In the genomic region with DNA sequence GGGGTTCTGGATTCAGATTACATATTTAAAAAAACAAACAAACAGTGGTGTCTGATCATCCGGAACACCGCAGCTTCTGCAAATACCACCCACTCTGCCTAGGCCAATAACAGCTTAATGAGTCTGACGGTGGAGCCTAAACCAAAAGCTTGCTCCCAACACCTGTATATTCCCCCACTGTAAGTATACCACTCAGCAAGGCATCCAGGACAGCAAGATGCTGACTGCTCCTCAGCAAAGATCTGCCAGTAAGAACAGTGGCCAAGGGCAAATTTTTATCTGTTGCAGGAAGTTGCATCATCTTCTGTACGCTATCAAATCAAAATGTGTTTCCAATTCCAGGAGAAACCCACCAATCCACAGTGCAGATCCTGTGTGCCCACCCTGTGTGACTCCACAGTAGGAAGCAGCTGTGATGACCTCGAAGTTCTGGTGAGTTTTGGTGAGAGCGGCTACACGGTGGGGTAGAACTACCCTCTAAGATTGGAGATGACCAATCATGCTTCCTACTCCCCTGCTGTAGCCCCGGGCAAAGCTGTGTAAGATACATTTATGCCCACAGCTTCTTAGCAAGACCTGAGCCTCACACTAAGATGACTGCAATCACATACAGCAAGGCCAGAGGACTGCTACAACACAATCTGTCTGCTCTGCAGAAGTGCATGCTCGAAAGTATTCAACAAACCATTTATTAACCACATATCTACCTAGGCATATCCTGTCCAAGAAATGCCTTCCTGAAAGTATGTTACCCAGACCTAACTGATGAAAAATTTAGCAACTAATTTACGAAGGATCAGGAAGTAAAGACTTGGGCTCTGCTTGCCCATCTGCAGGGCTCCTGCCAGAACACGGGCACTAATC, we compare ENCODE assay signal across 8 cellular contexts. TPM values are rescaled to one million over a fixed set of nuclear protein-coding genes. Genes with fewer than 3 reads are reported as not detected.
DNase-seq lines count a peak whose midpoint lies in the region; ATAC-seq lines count a peak whose summit lies in the region.

No MANE protein-coding gene starts in this region.

- DNase-seq in NCI-H69 (lab: John Stamatoyannopoulos, UW) (peak; percentile 92), left colon (no peak), germinal center (ENCODE audit: low spot score) (no peak), G401 (ENCODE audit: low spot score) (no peak)

- in situ Hi-C loops in G401 (cut with HindIII; ENCODE audit: low sequenced_read_pairs): no loop called here

- intact Hi-C loops in left colon (cut with DNase I, micrococcal nuclease): no loop called here

- ATAC-seq in GM18873 (IDR thresholded peaks at IDR 0.05; ENCODE audit: low FRiP score, unreplicated experiment) (peak; percentile 71), HG02884 (IDR thresholded peaks at IDR 0.05; ENCODE audit: unreplicated experiment) (peak; percentile 57), left colon (peak; percentile 9), HG03439 (IDR thresholded peaks at IDR 0.05; ENCODE audit: unreplicated experiment) (no peak), GM19035 (IDR thresholded peaks at IDR 0.05; ENCODE audit: unreplicated experiment) (no peak)

RNA-seq across cellular contexts. Expression of gene SIPA1L2, which starts 30.5 kb away (rescaled TPM):
- 10 to 100 TPM; 76.5 to 89.8 TPM for total RNA-seq in left colon
- not detected in 2 replicates for total RNA-seq in G401 (2014; rRNA removed; shearing (Covaris generic))

Comparison
In these comparisons a context has a peak if more than half of its experiments do, and no peak if none do; other contexts are left out.
1. ATAC-seq: peak in GM18873 (single experiment), HG02884 (single experiment) and left colon (single experiment); none in HG03439 (single experiment) and GM19035 (single experiment).
2. RNA of gene SIPA1L2, which starts 30.5 kb away (total RNA-seq): 76.5 to 89.8 TPM in left colon; not detected in G401; every median in the first group is over 10 times any median in the second.